ENCODE assay signal across 8 cellular contexts in genomic region chr1:167273027-167273800, GRCh38. TPM values are rescaled to one million over a fixed set of nuclear protein-coding genes. Genes with fewer than 3 reads are reported as not detected.
DNase-seq lines count a peak whose midpoint lies in the region; ATAC-seq lines count a peak whose summit lies in the region.

No MANE protein-coding gene starts in this region.

- H3K9me3 ChIP-seq in MG63 (no peaks in the 10 kb centered on the region), adipocyte (ENCODE audit: control insufficient read depth, low read length) (no peaks in the 10 kb centered on the region)

- ATAC-seq in HG02588 (IDR thresholded peaks at IDR 0.05; ENCODE audit: unreplicated experiment) = no peak

- peak; percentile 29 for DNase-seq in NCI-H2227 (lab: John Stamatoyannopoulos, UW; ENCODE audit: unreplicated experiment)
- no peak for DNase-seq in NCI-H2227 treated with DMSO at 0.1 percent for 48 hours (lab: John Stamatoyannopoulos, UW)
- DNase-seq in MG63 = peak; percentile 60
- peak; percentile 67 for DNase-seq in adipocyte (ENCODE audit: low read depth)
- DNase-seq in myocyte (ENCODE audit: low read depth) = peak; percentile 89
- no peak for DNase-seq in NAMALWA (ENCODE audit: low spot score)
- no peak for DNase-seq in NCI-H2029 (lab: John Stamatoyannopoulos, UW)

- no peaks in the 10 kb centered on the region for H3K36me3 ChIP-seq in MG63
- no peaks in the 10 kb centered on the region for H3K36me3 ChIP-seq in adipocyte (ENCODE audit: control insufficient read depth, insufficient read depth, low read length, severe bottlenecking)

- H3K4me3 ChIP-seq in MG63 (no peak overlapping the region), adipocyte (ENCODE audit: low read length) (no peak overlapping the region)

- H3K27me3 ChIP-seq in MG63 (no peaks in the 10 kb centered on the region), adipocyte (replicated peaks; ENCODE audit: control insufficient read depth, insufficient read depth, low read length) (no peaks in the 10 kb centered on the region)

- H3K4me1 ChIP-seq in adipocyte (ENCODE audit: control insufficient read depth, insufficient read depth, low read length) = peaks cover 19% of the 10 kb centered on the region

- no peak overlapping the region for H3K9ac ChIP-seq in adipocyte (ENCODE audit: low read length)

RNA-seq across cellular contexts. Expression of gene POU2F1, which starts 52.5 kb away (rescaled TPM):
- 3.9 and 5.5 TPM in 2 replicates for total RNA-seq in MG63 (2014; rRNA removed; shearing (Covaris generic); ENCODE audit: low replicate concordance)
- 4.3 and 7.6 TPM in 2 replicates for total RNA-seq in myocyte
- 3.0 TPM for polyA plus RNA-seq in myocyte (2012)

Comparison
In these comparisons a context has a peak if more than half of its experiments do, and no peak if none do; other contexts are left out.
1. DNase-seq: peak in NCI-H2227 (single experiment), MG63 (single experiment), adipocyte (single experiment) and myocyte (single experiment); none in NCI-H2227 treated with DMSO at 0.1 percent for 48 hours (single experiment), NAMALWA (single experiment) and NCI-H2029 (single experiment).